In the genomic region with DNA sequence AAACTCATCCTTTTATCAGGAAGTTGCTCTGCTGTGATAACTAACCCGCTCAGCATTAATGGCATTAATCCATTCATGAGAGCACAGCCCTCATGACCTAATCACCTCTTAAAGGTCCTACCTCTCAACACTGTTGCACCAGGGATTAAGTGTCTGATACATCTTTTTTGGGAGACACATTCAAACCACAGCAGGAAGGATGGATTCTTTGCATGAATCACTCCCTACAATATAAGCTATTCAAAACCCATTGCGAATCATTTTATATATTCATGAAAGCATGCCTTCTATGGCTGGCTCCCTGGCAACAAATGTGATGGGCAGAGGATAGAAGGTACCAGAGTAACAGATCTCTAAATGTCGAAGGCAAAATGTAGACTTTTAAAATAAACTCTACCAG, we compare ENCODE assay signal across 2 cellular contexts.
TF ChIP-seq lines count a peak whose summit lies in the region.

No MANE protein-coding gene starts in this region.

TF ChIP-seq in IMR-90, 13 proteins besides CTCF, POLR2A, EP300 and RAD21:
- TF ChIP-seq, protein P1, sequence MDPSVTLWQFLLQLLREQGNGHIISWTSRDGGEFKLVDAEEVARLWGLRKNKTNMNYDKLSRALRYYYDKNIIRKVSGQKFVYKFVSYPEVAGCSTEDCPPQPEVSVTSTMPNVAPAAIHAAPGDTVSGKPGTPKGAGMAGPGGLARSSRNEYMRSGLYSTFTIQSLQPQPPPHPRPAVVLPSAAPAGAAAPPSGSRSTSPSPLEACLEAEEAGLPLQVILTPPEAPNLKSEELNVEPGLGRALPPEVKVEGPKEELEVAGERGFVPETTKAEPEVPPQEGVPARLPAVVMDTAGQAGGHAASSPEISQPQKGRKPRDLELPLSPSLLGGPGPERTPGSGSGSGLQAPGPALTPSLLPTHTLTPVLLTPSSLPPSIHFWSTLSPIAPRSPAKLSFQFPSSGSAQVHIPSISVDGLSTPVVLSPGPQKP (IDR thresholded peaks at IDR 0.05; ENCODE audit: borderline replicate concordance, low read depth, low read length), result no peak
- TF ChIP-seq MXI1 (IDR thresholded peaks at IDR 0.05; ENCODE audit: borderline replicate concordance, low read depth, low read length) (no peak), MAZ (IDR thresholded peaks at IDR 0.05; ENCODE audit: borderline replicate concordance, low read depth, low read length) (no peak), MAFK (IDR thresholded peaks at IDR 0.05; ENCODE audit: low read depth, low read length) (no peak), NFE2L2 (IDR thresholded peaks at IDR 0.05; ENCODE audit: low read depth, low read length) (no peak), SMC3 (IDR thresholded peaks at IDR 0.05; ENCODE audit: low read depth, low read length) (no peak), CHD1 (IDR thresholded peaks at IDR 0.05; ENCODE audit: low read depth, low read length) (no peak), RFX5 (IDR thresholded peaks at IDR 0.05; ENCODE audit: low read depth, low read length) (no peak), FOS (IDR thresholded peaks at IDR 0.05; ENCODE audit: low read depth, low read length) (no peak), CEBPB (IDR thresholded peaks at IDR 0.05; ENCODE audit: low read depth, low read length) (no peak), BHLHE40 (IDR thresholded peaks at IDR 0.05; ENCODE audit: low read depth, low read length) (no peak)
- TF ChIP-seq, protein P2, sequence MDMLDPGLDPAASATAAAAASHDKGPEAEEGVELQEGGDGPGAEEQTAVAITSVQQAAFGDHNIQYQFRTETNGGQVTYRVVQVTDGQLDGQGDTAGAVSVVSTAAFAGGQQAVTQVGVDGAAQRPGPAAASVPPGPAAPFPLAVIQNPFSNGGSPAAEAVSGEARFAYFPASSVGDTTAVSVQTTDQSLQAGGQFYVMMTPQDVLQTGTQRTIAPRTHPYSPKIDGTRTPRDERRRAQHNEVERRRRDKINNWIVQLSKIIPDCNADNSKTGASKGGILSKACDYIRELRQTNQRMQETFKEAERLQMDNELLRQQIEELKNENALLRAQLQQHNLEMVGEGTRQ (IDR thresholded peaks at IDR 0.05; ENCODE audit: low read depth, low read length), result no peak

TF ChIP-seq in H1, 55 proteins besides CTCF, POLR2A, EP300 and RAD21:
- TF ChIP-seq HDAC2 (IDR thresholded peaks at IDR 0.05; ENCODE audit: borderline replicate concordance in 1 of 2, low read depth in 2 of 2, low read length in 2 of 2) (no peak), GABPA (IDR thresholded peaks at IDR 0.05; ENCODE audit: borderline replicate concordance, insufficient read depth, low read length) (no peak), TCF12 (IDR thresholded peaks at IDR 0.05; ENCODE audit: low read depth, low read length) (no peak), NANOG (IDR thresholded peaks at IDR 0.05; ENCODE audit: insufficient read depth, low read depth, low read length, poor library complexity, severe bottlenecking) (no peak), CHD1 (IDR thresholded peaks at IDR 0.05; ENCODE audit: low read depth, low read length) (no peak), ZNF274 (IDR thresholded peaks at IDR 0.05; ENCODE audit: borderline replicate concordance, extremely low read depth, low read length) (no peak), MAFK (IDR thresholded peaks at IDR 0.05; ENCODE audit: low read depth, low read length) (no peak)
- TF ChIP-seq, protein P3, sequence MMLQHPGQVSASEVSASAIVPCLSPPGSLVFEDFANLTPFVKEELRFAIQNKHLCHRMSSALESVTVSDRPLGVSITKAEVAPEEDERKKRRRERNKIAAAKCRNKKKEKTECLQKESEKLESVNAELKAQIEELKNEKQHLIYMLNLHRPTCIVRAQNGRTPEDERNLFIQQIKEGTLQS (IDR thresholded peaks at IDR 0.05; ENCODE audit: insufficient read depth, low read depth, low read length), result no peak
- TF ChIP-seq, protein P4, sequence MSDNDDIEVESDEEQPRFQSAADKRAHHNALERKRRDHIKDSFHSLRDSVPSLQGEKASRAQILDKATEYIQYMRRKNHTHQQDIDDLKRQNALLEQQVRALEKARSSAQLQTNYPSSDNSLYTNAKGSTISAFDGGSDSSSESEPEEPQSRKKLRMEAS (IDR thresholded peaks at IDR 0.05), result no peak
